Comparison of ENCODE assay signal across 17 cellular contexts in genomic region chr5:91977599-91977998, GRCh38.
A peak's percentile ranks its signal among the peaks of the same experiment; 100 is the strongest.
DNase-seq lines count a peak whose midpoint lies in the region; ATAC-seq and TF ChIP-seq lines count a peak whose summit lies in the region.
"Had no signal": no experiment of that assay in that cellular context is flagged by ENCODE, and none has a peak within 500 bp of the region (broad histone marks: within the 10 kb centered on the region; RNA-seq: fewer than 3 reads in every experiment).

No MANE protein-coding gene starts in this region.

- H3K27me3 Mint-ChIP-seq in chondrocyte (ENCODE audit: low read depth) = no peaks in the 10 kb centered on the region
- H3K27me3 Mint-ChIP-seq in stimulated activated naive B cell treated with anti-CD40 and anti-IgM and Interleukin-4, amounts not matched to agents 10 μg/mL and 1 μg/mL and 100 μg/mL, for 72 hours = no peaks in the 10 kb centered on the region
- H3K27me3 Mint-ChIP-seq: IgD-negative memory B cell had no signal

- TF ChIP-seq CTCF in chondrocyte (IDR thresholded peaks at IDR 0.05) = no peak

- no peaks in the 10 kb centered on the region for H3K9me3 Mint-ChIP-seq in chondrocyte (ENCODE audit: low read depth)
- no peaks in the 10 kb centered on the region for H3K9me3 Mint-ChIP-seq in stimulated activated naive B cell treated with anti-CD40 and anti-IgM and Interleukin-4, amounts not matched to agents 10 μg/mL and 1 μg/mL and 100 μg/mL, for 72 hours
- H3K9me3 Mint-ChIP-seq: T-helper 1 cell treated with Interleukin-12 subunit alpha and Interleukin-12 subunit beta and Interleukin-4 antibody, amounts not matched to agents 30 μg/mL and 1 μg/mL, for 36 hours had no signal

- DNase-seq in COR-L47 (lab: John Stamatoyannopoulos, UW) = peak; percentile 57
- peak; percentile 79 for DNase-seq in NCI-H1105 treated with DMSO at 0.1 percent for 48 hours (lab: John Stamatoyannopoulos, UW)
- peak; percentile 96 for DNase-seq in NCI-H748 (lab: John Stamatoyannopoulos, UW; ENCODE audit: unreplicated experiment)
- no peak for DNase-seq in chondrocyte (ENCODE audit: low spot score)
- no peak for DNase-seq in stimulated activated naive B cell treated with anti-CD40 and anti-IgM and Interleukin-4, amounts not matched to agents 10 μg/mL and 1 μg/mL and 100 μg/mL, for 72 hours
- DNase-seq: DND-41, GM23248, Kasumi-1, NCI-H1694, NCI-H2107, NCI-H526 treated with DMSO at 0.1 percent for 48 hours had no signal

- peak; percentile 60 for ATAC-seq in SK-N-SH treated with all-trans-retinoic acid at 6 μM for 48 hours
- ATAC-seq in stimulated activated naive B cell treated with anti-CD40 and anti-IgM and Interleukin-4, amounts not matched to agents 10 μg/mL and 1 μg/mL and 100 μg/mL, for 72 hours (replicated peaks) = no peak
- ATAC-seq in HG02981 (IDR thresholded peaks at IDR 0.05; ENCODE audit: unreplicated experiment) = no peak
- ATAC-seq: Panc1, Right ventricle myocardium inferior had no signal

- no peak overlapping the region for H3K4me3 Mint-ChIP-seq in chondrocyte (ENCODE audit: unreplicated experiment)
- H3K4me3 Mint-ChIP-seq in stimulated activated naive B cell treated with anti-CD40 and anti-IgM and Interleukin-4, amounts not matched to agents 10 μg/mL and 1 μg/mL and 100 μg/mL, for 72 hours = no peak overlapping the region
- H3K4me3 Mint-ChIP-seq: IgD-negative memory B cell; T-helper 1 cell treated with Interleukin-12 subunit alpha and Interleukin-12 subunit beta and Interleukin-4 antibody, amounts not matched to agents 30 μg/mL and 1 μg/mL, for 36 hours had no signal

- H3K27ac Mint-ChIP-seq in chondrocyte (ENCODE audit: unreplicated experiment) = no peak overlapping the region
- no peak overlapping the region for H3K27ac Mint-ChIP-seq in stimulated activated naive B cell treated with anti-CD40 and anti-IgM and Interleukin-4, amounts not matched to agents 10 μg/mL and 1 μg/mL and 100 μg/mL, for 72 hours
- H3K27ac Mint-ChIP-seq: IgD-negative memory B cell; T-helper 1 cell treated with Interleukin-12 subunit alpha and Interleukin-12 subunit beta and Interleukin-4 antibody, amounts not matched to agents 30 μg/mL and 1 μg/mL, for 36 hours had no signal

- no peaks in the 10 kb centered on the region for H3K36me3 Mint-ChIP-seq in chondrocyte (ENCODE audit: low read depth)
- H3K36me3 Mint-ChIP-seq in stimulated activated naive B cell treated with anti-CD40 and anti-IgM and Interleukin-4, amounts not matched to agents 10 μg/mL and 1 μg/mL and 100 μg/mL, for 72 hours = no peaks in the 10 kb centered on the region
- H3K36me3 Mint-ChIP-seq: IgD-negative memory B cell had no signal

- no peaks in the 10 kb centered on the region for H3K4me1 Mint-ChIP-seq in chondrocyte (ENCODE audit: low read depth)
- no peaks in the 10 kb centered on the region for H3K4me1 Mint-ChIP-seq in stimulated activated naive B cell treated with anti-CD40 and anti-IgM and Interleukin-4, amounts not matched to agents 10 μg/mL and 1 μg/mL and 100 μg/mL, for 72 hours

TF ChIP-seq in SK-N-SH treated with all-trans-retinoic acid at 6 μM for 48 hours, 23 proteins besides CTCF, POLR2A, EP300 and RAD21:
- TF ChIP-seq ZFP30 (CRISPR knock-in tag; IDR thresholded peaks at IDR 0.05) (no peak), TSHZ2 (CRISPR knock-in tag; IDR thresholded peaks at IDR 0.05) (no peak), TCF4 (CRISPR knock-in tag; IDR thresholded peaks at IDR 0.05; ENCODE audit: borderline replicate concordance) (0 out of 2 replicates have a peak, but pooled peaks have one; percentile 17), SNAI2 (CRISPR knock-in tag; IDR thresholded peaks at IDR 0.05) (no peak), ARNTL (CRISPR knock-in tag; IDR thresholded peaks at IDR 0.05; ENCODE audit: borderline replicate concordance, low read depth) (no peak), CSRNP3 (CRISPR knock-in tag; IDR thresholded peaks at IDR 0.05) (no peak)

Comparison
In these comparisons a context has a peak if more than half of its experiments do, and no peak if none do; other contexts are left out.
1. DNase-seq: peak in COR-L47 (single experiment), NCI-H1105 treated with DMSO at 0.1 percent for 48 hours (single experiment) and NCI-H748 (single experiment); none in chondrocyte (single experiment) and stimulated activated naive B cell treated with anti-CD40 and anti-IgM and Interleukin-4, amounts not matched to agents 10 μg/mL and 1 μg/mL and 100 μg/mL, for 72 hours (single experiment).